Comparison of ENCODE assay signal across 13 cellular contexts in genomic region chr3:30672959-30673358, GRCh38.
DNase-seq lines count a peak whose midpoint lies in the region; ATAC-seq and TF ChIP-seq lines count a peak whose summit lies in the region.
"Had no signal": no experiment of that assay in that cellular context is flagged by ENCODE, and none has a peak within 500 bp of the region (broad histone marks: within the 10 kb centered on the region; RNA-seq: fewer than 3 reads in every experiment).

No MANE protein-coding gene starts in this region.

- intact Hi-C loops in lower lobe of right lung (cut with DNase I), result no loop called here
- intact Hi-C loops in aorta (cut with DNase I), result no loop called here

- ATAC-seq in central memory CD8-positive, alpha-beta T cell (replicated peaks; ENCODE audit: extremely low read depth, poor library complexity, severe bottlenecking), result no peak
- ATAC-seq in lower lobe of right lung (peak; percentile 47 to 62), aorta (ENCODE audit: low FRiP score) (peak; percentile 55), HG03378 (IDR thresholded peaks at IDR 0.05; ENCODE audit: unreplicated experiment) (no peak)
- ATAC-seq: left colon had no signal

- H3K4me3 ChIP-seq in lower lobe of right lung, result no peak overlapping the region
- no peak overlapping the region for H3K4me3 ChIP-seq in aorta (ENCODE audit: low read length in 2 of 2)
- H3K4me3 ChIP-seq: SJCRH30 had no signal

- H3K9me3 ChIP-seq in lower lobe of right lung (no peaks in the 10 kb centered on the region), aorta (ENCODE audit: control insufficient read depth, low read length) (no peaks in the 10 kb centered on the region)
- H3K9me3 ChIP-seq: SJCRH30 had no signal

- no peak for TF ChIP-seq CTCF in lower lobe of right lung (IDR thresholded peaks at IDR 0.05)

- H3K4me1 ChIP-seq in lower lobe of right lung (peaks cover 53% of the 10 kb centered on the region), aorta (ENCODE audit: control insufficient read depth in 1 of 2, insufficient read depth in 2 of 2, low read length in 2 of 2) (peaks cover 0 to 5% of the 10 kb centered on the region in 2 donors)
- H3K4me1 ChIP-seq: SJCRH30 had no signal

- H3K36me3 Mint-ChIP-seq in activated naive CD4-positive, alpha-beta T cell treated with anti-CD3 and anti-CD28 coated beads, Interleukin-2, amount 50 U/mL, for 24 hours, result peaks cover 83% of the 10 kb centered on the region
- H3K36me3 Mint-ChIP-seq in central memory CD8-positive, alpha-beta T cell (ENCODE audit: insufficient read depth), result peaks cover 80% of the 10 kb centered on the region

- H3K36me3 ChIP-seq in lower lobe of right lung, result peaks cover 88% of the 10 kb centered on the region
- peaks cover 11 to 18% of the 10 kb centered on the region in 2 donors for H3K36me3 ChIP-seq in aorta (ENCODE audit: control insufficient read depth in 1 of 2, insufficient read depth in 2 of 2, low read length in 1 of 2)

- peak overlapping the region; percentile 32 for H3K27ac ChIP-seq in lower lobe of right lung
- no peak overlapping the region for H3K27ac ChIP-seq in aorta (ENCODE audit: low read depth in 1 of 2, low read length in 2 of 2)
- H3K27ac ChIP-seq: brain microvascular endothelial cell, SJCRH30 had no signal

- H3K27me3 ChIP-seq in lower lobe of right lung (ENCODE audit: low read depth) (no peaks in the 10 kb centered on the region), aorta (ENCODE audit: control insufficient read depth in 1 of 2, insufficient read depth in 2 of 2, low read length in 1 of 2) (no peaks in the 10 kb centered on the region)
- H3K27me3 ChIP-seq: brain microvascular endothelial cell, SJCRH30 had no signal

- H3K4me3 Mint-ChIP-seq in activated naive CD4-positive, alpha-beta T cell treated with anti-CD3 and anti-CD28 coated beads, Interleukin-2, amount 50 U/mL, for 24 hours, result peak overlapping the region; percentile 78
- H3K4me3 Mint-ChIP-seq in central memory CD8-positive, alpha-beta T cell, result no peak overlapping the region

- no peaks in the 10 kb centered on the region for H3K27me3 Mint-ChIP-seq in activated naive CD4-positive, alpha-beta T cell treated with anti-CD3 and anti-CD28 coated beads, Interleukin-2, amount 50 U/mL, for 24 hours
- no peaks in the 10 kb centered on the region for H3K27me3 Mint-ChIP-seq in central memory CD8-positive, alpha-beta T cell

- 77 to 81% methylated on average over 4 of the region's 4 CpGs for WGBS in aorta, 2 donors

- peaks cover 100% of the 10 kb centered on the region for H3K4me1 Mint-ChIP-seq in activated naive CD4-positive, alpha-beta T cell treated with anti-CD3 and anti-CD28 coated beads, Interleukin-2, amount 50 U/mL, for 24 hours
- H3K4me1 Mint-ChIP-seq in central memory CD8-positive, alpha-beta T cell, result peaks cover 86% of the 10 kb centered on the region

- DNase-seq in activated naive CD4-positive, alpha-beta T cell treated with Interleukin-2 at 50 U/mL for 16 hours, result no peak
- DNase-seq in central memory CD8-positive, alpha-beta T cell (ENCODE audit: low spot score in 2 of 2), result no peak
- DNase-seq in lower lobe of right lung (no peak), aorta (no peak), NCI-H2171 (lab: John Stamatoyannopoulos, UW) (no peak), mesenteric fat pad (ENCODE audit: low spot score) (no peak)
- DNase-seq: activated CD4-positive, alpha-beta T cell treated with anti-CD3 and anti-CD28 coated beads for 4 hours; brain microvascular endothelial cell; C1 segment of cervical spinal cord; left colon; SJCRH30 had no signal

- H3K9me3 Mint-ChIP-seq in activated naive CD4-positive, alpha-beta T cell treated with anti-CD3 and anti-CD28 coated beads, Interleukin-2, amount 50 U/mL, for 24 hours, result peaks cover 8% of the 10 kb centered on the region
- no peaks in the 10 kb centered on the region for H3K9me3 Mint-ChIP-seq in central memory CD8-positive, alpha-beta T cell

- peak overlapping the region; percentile 91 for H3K27ac Mint-ChIP-seq in activated naive CD4-positive, alpha-beta T cell treated with anti-CD3 and anti-CD28 coated beads, Interleukin-2, amount 50 U/mL, for 24 hours
- H3K27ac Mint-ChIP-seq in central memory CD8-positive, alpha-beta T cell (ENCODE audit: low read depth), result peak overlapping the region; percentile 68

Comparison
In these comparisons a context has a peak if more than half of its experiments do, and no peak if none do; other contexts are left out.
1. ATAC-seq: peak in lower lobe of right lung (2 of 2) and aorta (single experiment); none in central memory CD8-positive, alpha-beta T cell (single experiment) and HG03378 (single experiment).